ENCODE assay signal across 6 cellular contexts in the genomic region with DNA sequence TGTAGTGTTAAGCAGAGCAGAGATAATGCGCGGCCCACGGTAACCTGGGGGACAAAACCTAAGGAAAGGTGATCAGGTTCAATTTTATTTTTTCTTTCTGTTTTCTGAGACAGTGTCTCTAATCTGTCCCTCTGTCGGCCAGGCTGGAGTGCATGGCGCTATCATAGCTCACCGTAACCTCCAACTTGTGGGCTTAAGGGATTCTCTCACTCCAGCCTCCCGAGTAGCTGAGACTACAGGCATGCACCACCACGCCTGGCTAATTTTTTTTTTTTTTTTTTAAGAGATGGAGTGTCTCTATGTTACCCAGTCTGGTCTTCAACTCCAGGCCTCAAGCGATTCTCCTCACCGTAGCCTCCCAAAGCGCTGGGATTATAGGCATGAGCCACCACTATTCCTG. TPM values are rescaled to one million over a fixed set of nuclear protein-coding genes. Genes with fewer than 3 reads are reported as not detected.
A peak's percentile ranks its signal among the peaks of the same experiment; 100 is the strongest.
DNase-seq lines count a peak whose midpoint lies in the region; ATAC-seq and TF ChIP-seq lines count a peak whose summit lies in the region.

No MANE protein-coding gene starts in this region.

- H3K4me3 Mint-ChIP-seq in activated CD8-positive, alpha-beta T cell treated with anti-CD3 and anti-CD28 coated beads for 36 hours: peak overlapping the region; percentile 74

- H3K4me1 ChIP-seq in BLaER1: peaks cover 8% of the 10 kb centered on the region; the same call in 1 of the 2 replicates
- peaks cover 24% of the 10 kb centered on the region for H3K4me1 ChIP-seq in lower lobe of right lung

- H3K4me3 ChIP-seq in BLaER1 (peak overlapping the region; percentile 67), lower lobe of right lung (peak overlapping the region; percentile 80)

- no peak overlapping the region for H3K27ac Mint-ChIP-seq in activated CD8-positive, alpha-beta T cell treated with anti-CD3 and anti-CD28 coated beads for 36 hours

- POLR2A ChIA-PET in activated CD8-positive, alpha-beta T cell treated with anti-CD3 and anti-CD28 coated beads for 36 hours (lab: Charles Lee): interaction anchor here (1.0 to 1.1 kb wide), 2 partner anchors 14 to 69 kb away, joined by 3 read pairs; no protein-coding TSS in a partner anchor

- ATAC-seq in activated CD8-positive, alpha-beta T cell treated with anti-CD3 and anti-CD28 coated beads for 36 hours: no peak
- ATAC-seq in lower lobe of right lung (no peak), GM21723 (IDR thresholded peaks at IDR 0.05; ENCODE audit: unreplicated experiment) (no peak)

- intact Hi-C loops in activated CD8-positive, alpha-beta T cell treated with anti-CD3 and anti-CD28 coated beads for 36 hours (cut with micrococcal nuclease): no loop called here
- intact Hi-C loops in lower lobe of right lung (cut with DNase I): no loop called here

- peaks cover 9% of the 10 kb centered on the region for H3K27me3 ChIP-seq in BLaER1
- peaks cover 4% of the 10 kb centered on the region for H3K27me3 ChIP-seq in lower lobe of right lung (ENCODE audit: low read depth)

- H3K9ac ChIP-seq in BLaER1: no peak overlapping the region

- DNase-seq in activated CD8-positive, alpha-beta T cell treated with anti-CD3 and anti-CD28 coated beads for 36 hours: no peak
- DNase-seq in lower lobe of right lung (no peak), NCI-H774 (lab: John Stamatoyannopoulos, UW) (no peak), anterior cingulate cortex (lab: John Stamatoyannopoulos, UW) (no peak)

- no peaks in the 10 kb centered on the region for H3K36me3 ChIP-seq in BLaER1
- H3K36me3 ChIP-seq in lower lobe of right lung: no peaks in the 10 kb centered on the region

- no peaks in the 10 kb centered on the region for H3K9me3 Mint-ChIP-seq in activated CD8-positive, alpha-beta T cell treated with anti-CD3 and anti-CD28 coated beads for 36 hours

- H3K27me3 Mint-ChIP-seq in activated CD8-positive, alpha-beta T cell treated with anti-CD3 and anti-CD28 coated beads for 36 hours: peaks cover 18% of the 10 kb centered on the region

- no peaks in the 10 kb centered on the region for H4K20me1 ChIP-seq in BLaER1

- H3K4me2 ChIP-seq in BLaER1: peak overlapping the region; percentile 88

- H3K27ac ChIP-seq in BLaER1: no peak overlapping the region
- no peak overlapping the region for H3K27ac ChIP-seq in lower lobe of right lung

- no peak for TF ChIP-seq CTCF in activated CD8-positive, alpha-beta T cell treated with anti-CD3 and anti-CD28 coated beads for 36 hours (IDR thresholded peaks at IDR 0.05)
- TF ChIP-seq CTCF in lower lobe of right lung (IDR thresholded peaks at IDR 0.05): no peak

- peaks cover 17% of the 10 kb centered on the region for H3K4me1 Mint-ChIP-seq in activated CD8-positive, alpha-beta T cell treated with anti-CD3 and anti-CD28 coated beads for 36 hours (ENCODE audit: low read depth)

- CTCF ChIA-PET in activated CD8-positive, alpha-beta T cell treated with anti-CD3 and anti-CD28 coated beads for 36 hours (lab: Charles Lee): interaction anchor here (0.8 to 10.2 kb wide), 3 partner anchors 9 to 40 kb away, joined by 3 to 91 read pairs (median 7); a partner anchor contains a TSS

- H3K9me3 ChIP-seq in BLaER1 (no peaks in the 10 kb centered on the region), lower lobe of right lung (no peaks in the 10 kb centered on the region)

- no peaks in the 10 kb centered on the region for H3K36me3 Mint-ChIP-seq in activated CD8-positive, alpha-beta T cell treated with anti-CD3 and anti-CD28 coated beads for 36 hours (ENCODE audit: low read depth)

RNA-seq across cellular contexts. Expression of a gene that starts 0.7 kb away (rescaled TPM):
- under 1 TPM; 0.54 to 0.59 TPM for total RNA-seq in activated CD8-positive, alpha-beta T cell treated with anti-CD3 and anti-CD28 coated beads for 36 hours
- total RNA-seq in lower lobe of right lung: 1.5 TPM

RNA-seq across cellular contexts. Expression of a gene that starts 23.5 kb away (rescaled TPM):
- total RNA-seq in activated CD8-positive, alpha-beta T cell treated with anti-CD3 and anti-CD28 coated beads for 36 hours: 1 to 10 TPM; 1.3 to 1.4 TPM
- 7.7 TPM for total RNA-seq in lower lobe of right lung

RNA-seq across cellular contexts. Expression of a gene that starts 27.5 kb away (rescaled TPM):
- total RNA-seq in activated CD8-positive, alpha-beta T cell treated with anti-CD3 and anti-CD28 coated beads for 36 hours: 10 to 100 TPM; 17.9 to 18.9 TPM
- total RNA-seq in lower lobe of right lung: 27.7 TPM

RNA-seq across cellular contexts. Expression of a gene that starts 32.1 kb away (rescaled TPM):
- 10 to 100 TPM; 25.8 to 26.3 TPM for total RNA-seq in activated CD8-positive, alpha-beta T cell treated with anti-CD3 and anti-CD28 coated beads for 36 hours
- total RNA-seq in lower lobe of right lung: 28.6 TPM

RNA-seq across cellular contexts. Expression of a gene that starts 40.9 kb away (rescaled TPM):
- total RNA-seq in activated CD8-positive, alpha-beta T cell treated with anti-CD3 and anti-CD28 coated beads for 36 hours: 100 to 1,000 TPM; 261 to 269 TPM
- total RNA-seq in lower lobe of right lung: 109 TPM
